ENCODE assay signal across 17 cellular contexts in genomic region chr3:136938334-136938733, GRCh38. TPM values are rescaled to one million over a fixed set of nuclear protein-coding genes. Genes with fewer than 3 reads are reported as not detected.
A peak's percentile ranks its signal among the peaks of the same experiment; 100 is the strongest.
DNase-seq lines count a peak whose midpoint lies in the region; ATAC-seq, FAIRE-seq and TF ChIP-seq lines count a peak whose summit lies in the region.
"Had no signal": no experiment of that assay in that cellular context is flagged by ENCODE, and none has a peak within 500 bp of the region (broad histone marks: within the 10 kb centered on the region; RNA-seq: fewer than 3 reads in every experiment).

No MANE protein-coding gene starts in this region.

- FAIRE-seq in RCC 7860 (lab: Jason Lieb, UNC): peak; percentile 30
- FAIRE-seq: GM18507, kidney had no signal

- no peak for DNase-seq in activated CD4-positive, alpha-beta T cell treated with anti-CD3 and anti-CD28 coated beads for 36 hours
- no peak for DNase-seq in activated CD4-positive, alpha-beta T cell treated with anti-CD3 and anti-CD28 coated beads for 1 hour
- DNase-seq in RCC 7860 (ENCODE audit: low spot score) (no peak), epithelial cell of esophagus (ENCODE audit: low read depth) (peak; percentile 61), renal cortical epithelial cell (ENCODE audit: low read depth) (peak; percentile 66), occipital lobe (lab: John Stamatoyannopoulos, UW) (no peak), NCI-H2081 (lab: John Stamatoyannopoulos, UW) (no peak), OCI-M2 (lab: John Stamatoyannopoulos, UW; ENCODE audit: unreplicated experiment) (no peak)
- DNase-seq: ACHN, activated T-cell treated with anti-CD3 and anti-CD28 coated beads for 4 hours, aorta, DND-41, kidney, transverse colon had no signal

- peaks cover 8% of the 10 kb centered on the region for H3K9me3 Mint-ChIP-seq in activated CD4-positive, alpha-beta T cell treated with anti-CD3 and anti-CD28 coated beads for 36 hours (ENCODE audit: low read depth)

- peak overlapping the region; percentile 37 for H3K27ac Mint-ChIP-seq in activated CD4-positive, alpha-beta T cell treated with anti-CD3 and anti-CD28 coated beads for 36 hours
- H3K27ac Mint-ChIP-seq: nephron had no signal

- H3K4me3 Mint-ChIP-seq in activated CD4-positive, alpha-beta T cell treated with anti-CD3 and anti-CD28 coated beads for 36 hours: no peak overlapping the region
- H3K4me3 Mint-ChIP-seq: nephron had no signal

- TF ChIP-seq CTCF in epithelial cell of esophagus (IDR thresholded peaks at IDR 0.05; ENCODE audit: insufficient read depth, low read depth, low read length, missing control alignments): no peak

- CTCF ChIA-PET in activated CD4-positive, alpha-beta T cell treated with anti-CD3 and anti-CD28 coated beads for 36 hours (lab: Charles Lee): interaction anchor here (1.3 to 1.9 kb wide), 2 partner anchors 11 to 76 kb away, joined by 4 to 5 read pairs; no protein-coding TSS in a partner anchor

- peak; percentile 68 for ATAC-seq in activated CD4-positive, alpha-beta T cell treated with anti-CD3 and anti-CD28 coated beads for 36 hours

- POLR2A ChIA-PET in activated CD4-positive, alpha-beta T cell treated with anti-CD3 and anti-CD28 coated beads for 36 hours (lab: Charles Lee): no interaction called here

- H3K4me1 Mint-ChIP-seq in activated CD4-positive, alpha-beta T cell treated with anti-CD3 and anti-CD28 coated beads for 36 hours: peaks cover 59% of the 10 kb centered on the region
- H3K4me1 Mint-ChIP-seq: nephron had no signal

- no peak overlapping the region for H3K4me3 ChIP-seq in epithelial cell of esophagus (ENCODE audit: low read length)
- H3K4me3 ChIP-seq: transverse colon had no signal

- intact Hi-C loops in activated CD4-positive, alpha-beta T cell treated with anti-CD3 and anti-CD28 coated beads for 36 hours (cut with DNase I, micrococcal nuclease): loop anchor here in 1 of 2 experiments (5.0 kb wide), 1 partner anchor 76 kb away; the partner anchor contains the start of gene NCK1

- H3K27me3 Mint-ChIP-seq in activated CD4-positive, alpha-beta T cell treated with anti-CD3 and anti-CD28 coated beads for 36 hours: no peaks in the 10 kb centered on the region

- peaks cover 31% of the 10 kb centered on the region for H3K36me3 Mint-ChIP-seq in activated CD4-positive, alpha-beta T cell treated with anti-CD3 and anti-CD28 coated beads for 36 hours (ENCODE audit: low read depth)

RNA-seq across cellular contexts. Expression of gene IL20RB, which starts 19.4 kb away (rescaled TPM):
- 1 to 10 TPM in 1 of 2 experiments, under 1 TPM in 1; 0.93 to 1.1 TPM for total RNA-seq in activated CD4-positive, alpha-beta T cell treated with anti-CD3 and anti-CD28 coated beads for 36 hours
- total RNA-seq in renal cortical epithelial cell (0.35 and 0.40 TPM in 2 replicates), occipital lobe (0.62 TPM)
- total RNA-seq: epithelial cell of proximal tubule had no signal

Comparison
In these comparisons a context has a peak if more than half of its experiments do, and no peak if none do; other contexts are left out.
1. DNase-seq: peak in epithelial cell of esophagus (single experiment) and renal cortical epithelial cell (single experiment); none in activated CD4-positive, alpha-beta T cell treated with anti-CD3 and anti-CD28 coated beads for 36 hours (single experiment), activated CD4-positive, alpha-beta T cell treated with anti-CD3 and anti-CD28 coated beads for 1 hour (single experiment), RCC 7860 (single experiment), occipital lobe (single experiment), NCI-H2081 (0 of 2) and OCI-M2 (single experiment).